ENCODE assay signal across 8 cellular contexts in genomic region chr18:56563568-56563967, GRCh38.
DNase-seq lines count a peak whose midpoint lies in the region; ATAC-seq and TF ChIP-seq lines count a peak whose summit lies in the region.

No MANE protein-coding gene starts in this region.

- ATAC-seq in aorta (ENCODE audit: low FRiP score) = no peak
- ATAC-seq in HG02884 (IDR thresholded peaks at IDR 0.05; ENCODE audit: unreplicated experiment) = no peak

- H3K36me3 ChIP-seq in aorta (ENCODE audit: control insufficient read depth in 1 of 2, insufficient read depth in 2 of 2, low read length in 1 of 2) = no peaks in the 10 kb centered on the region

- intact Hi-C loops in aorta (cut with DNase I) = no loop called here

- no peaks in the 10 kb centered on the region for H3K4me1 ChIP-seq in aorta (ENCODE audit: control insufficient read depth in 1 of 2, insufficient read depth in 2 of 2, low read length in 2 of 2)

- H3K27ac ChIP-seq in aorta (ENCODE audit: low read depth in 1 of 2, low read length in 2 of 2) = no peak overlapping the region

- H3K4me3 ChIP-seq in GM12865 (ENCODE audit: low read depth, low read length) = no peak overlapping the region
- no peak overlapping the region for H3K4me3 ChIP-seq in aorta (ENCODE audit: low read length in 2 of 2)

- TF ChIP-seq CTCF in GM12865 (IDR thresholded peaks at IDR 0.05; ENCODE audit: insufficient read depth, low read depth, low read length, missing control alignments) = peak; percentile 44

- DNase-seq in 8988T = peak; percentile 18
- peak; percentile 49 for DNase-seq in GM12865 (ENCODE audit: low read depth)
- DNase-seq in NCI-H510A treated with DMSO at 0.1 percent for 48 hours (lab: John Stamatoyannopoulos, UW) = peak; percentile 21
- peak; percentile 24 to 29 for DNase-seq in erythroblast (lab: John Stamatoyannopoulos, UW)
- no peak for DNase-seq in superior temporal gyrus (ENCODE audit: extremely low spot score)
- DNase-seq in aorta = no peak
- no peak for DNase-seq in effector CD8-positive, alpha-beta T cell (lab: John Stamatoyannopoulos, UW)

- H3K9me3 ChIP-seq in aorta (ENCODE audit: control insufficient read depth, low read length) = no peaks in the 10 kb centered on the region

- no peaks in the 10 kb centered on the region for H3K27me3 ChIP-seq in aorta (ENCODE audit: control insufficient read depth in 1 of 2, insufficient read depth in 2 of 2, low read length in 1 of 2)

- no peak for TF ChIP-seq POLR2A in erythroblast (IDR thresholded peaks at IDR 0.05; ENCODE audit: low read length)

- 78 to 83% methylated on average over 7 of the region's 7 CpGs for WGBS in aorta, 2 donors

Comparison
In these comparisons a context has a peak if more than half of its experiments do, and no peak if none do; other contexts are left out.
1. DNase-seq: peak in 8988T (single experiment), GM12865 (single experiment), NCI-H510A treated with DMSO at 0.1 percent for 48 hours (single experiment) and erythroblast (2 of 2); none in superior temporal gyrus (single experiment), aorta (0 of 2) and effector CD8-positive, alpha-beta T cell (single experiment).